9 cellular contexts compared by ENCODE assay signal in the genomic region with DNA sequence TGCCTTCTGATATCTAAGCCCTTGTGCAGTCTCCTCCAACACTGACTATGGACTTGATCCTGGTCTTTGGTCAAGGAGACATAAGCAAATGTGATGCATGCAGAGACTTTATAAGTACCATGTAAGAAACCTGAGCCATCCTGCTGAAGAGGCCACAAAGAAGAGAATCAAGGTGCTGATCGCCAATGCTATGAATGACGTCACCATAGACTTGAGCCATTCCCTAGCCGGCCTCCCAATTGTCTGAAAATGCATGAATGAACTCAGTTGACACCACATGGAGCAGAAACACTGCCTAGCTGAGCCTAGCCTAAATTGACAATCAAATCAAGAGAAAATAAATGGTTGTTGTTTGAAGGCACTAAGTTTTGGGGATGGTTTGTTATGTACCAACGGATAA. TPM values are rescaled to one million over a fixed set of nuclear protein-coding genes. Genes with fewer than 3 reads are reported as not detected.
"Had no signal": no experiment of that assay in that cellular context is flagged by ENCODE, and none has a peak within 500 bp of the region (broad histone marks: within the 10 kb centered on the region; RNA-seq: fewer than 3 reads in every experiment).

No MANE protein-coding gene starts in this region.

- H3K9ac ChIP-seq: KMS-11 had no signal

- FAIRE-seq: HTR-8/SVneo had no signal

- H3K27ac ChIP-seq: HL-60, KMS-11 had no signal

- DNase-seq: IMR-90, KBM-7, KG1 had no signal

- H3K4me2 ChIP-seq: KMS-11 had no signal

RNA-seq across cellular contexts. Expression of gene CERS3, which starts 51.9 kb away (rescaled TPM):
- total RNA-seq: HT-29, HT1080, IMR-90 had no signal
- polyA plus RNA-seq: IgD-negative memory B cell, IMR-90 had no signal
